39 cellular contexts compared by ENCODE assay signal in genomic region chrX:38352362-38352761, GRCh38. TPM values are rescaled to one million over a fixed set of nuclear protein-coding genes. Genes with fewer than 3 reads are reported as not detected.
"Had no signal": no experiment of that assay in that cellular context is flagged by ENCODE, and none has a peak within 500 bp of the region (broad histone marks: within the 10 kb centered on the region; RNA-seq: fewer than 3 reads in every experiment).

OTC (plus strand) TSS chrX:38352604; CDS start chrX:38352697, 93 bp downstream.

- FAIRE-seq: astrocyte, bronchial epithelial cell, RCC 7860 had no signal

- H3K9me3 ChIP-seq: adrenal gland had no signal

- H3K36me3 ChIP-seq: adrenal gland, WERI-Rb-1 had no signal

- H3K27ac ChIP-seq: adrenal gland, KMS-11, RWPE1, WERI-Rb-1 had no signal

- ATAC-seq: activated CD8-positive, alpha-beta T cell treated with anti-CD3 and anti-CD28 coated beads for 36 hours; activated T-cell treated with anti-CD3 and anti-CD28 coated beads, Interleukin-2, amount 50 U/mL, for 72 hours; activated T-helper 17 cell treated with anti-CD3 and anti-CD28 coated beads, Interleukin-2, amount 50 U/mL, for 72 hours; PC-3; Right ventricle myocardium inferior had no signal

- H3K4me3 ChIP-seq: adrenal gland had no signal

- DNase-seq: activated CD4-positive, alpha-beta T cell treated with anti-CD3 and anti-CD28 coated beads, Interleukin-2, amount 10 ng/mL, durations not matched to agents 24 days and 14 days; activated CD4-positive, alpha-beta T cell treated with anti-CD3 and anti-CD28 coated beads, Interleukin-2, amount 50 U/mL, for 4 hours; activated CD4-positive, CD25-positive, alpha-beta regulatory T cell; activated CD8-positive, alpha-beta T cell treated with anti-CD3 and anti-CD28 coated beads for 36 hours; activated effector memory CD4-positive, alpha-beta T cell treated with anti-CD3 and anti-CD28 coated beads, Interleukin-2, amount 50 U/mL, for 16 hours; activated naive CD4-positive, alpha-beta T cell; activated naive CD4-positive, alpha-beta T cell treated with anti-CD3 and anti-CD28 coated beads, Interleukin-2, amount 50 U/mL, for 16 hours; activated naive CD8-positive, alpha-beta T cell treated with anti-CD3 and anti-CD28 coated beads, Interleukin-2, amount 10 ng/mL, durations not matched to agents 7 days and 5 days; activated T-cell treated with anti-CD3 and anti-CD28 coated beads, Interleukin-2, amount 50 U/mL, for 1 hour; activated T-cell treated with anti-CD3 and anti-CD28 coated beads, Interleukin-2, amount 50 U/mL, for 72 hours; adrenal gland; caudate nucleus; cerebellar nuclear complex; NCI-H1092 treated with DMSO at 0.1 percent for 48 hours; NCI-H1417; NCI-H146; NCI-H187; NCI-H2029 treated with DMSO at 0.1 percent for 48 hours; NCI-H2107; NCI-H2171; NCI-H510A; NCI-H526; NCI-H748 treated with DMSO at 0.1 percent for 48 hours; NK-92 treated with Interleukin-12 subunit alpha and Interleukin-12 subunit beta, amount 100 ng/mL, for 24 hours; PC-3; SW 1271; T-helper 1 cell; T-helper 2 cell; T-helper 9 cell; WERI-Rb-1 had no signal

- H3K4me1 ChIP-seq: adrenal gland had no signal

RNA-seq across cellular contexts. Expression of gene OTC, which starts in this region (rescaled TPM):
- total RNA-seq: activated CD4-positive, alpha-beta T cell treated with anti-CD3 and anti-CD28 coated beads, Interleukin-2, amount 10 ng/mL, durations not matched to agents 24 days and 14 days; activated CD8-positive, alpha-beta memory T cell treated with anti-CD3 and anti-CD28 coated beads for 36 hours; activated naive CD8-positive, alpha-beta T cell treated with anti-CD3 and anti-CD28 coated beads, Interleukin-2, amount 10 ng/mL, durations not matched to agents 7 days and 5 days; activated T-cell treated with anti-CD3 and anti-CD28 coated beads, Interleukin-2, amount 50 U/mL, for 72 hours; astrocyte; bronchial epithelial cell; LHCN-M2; PC-3; Right ventricle myocardium inferior had no signal
